ENCODE assay signal across 8 cellular contexts in the genomic region with DNA sequence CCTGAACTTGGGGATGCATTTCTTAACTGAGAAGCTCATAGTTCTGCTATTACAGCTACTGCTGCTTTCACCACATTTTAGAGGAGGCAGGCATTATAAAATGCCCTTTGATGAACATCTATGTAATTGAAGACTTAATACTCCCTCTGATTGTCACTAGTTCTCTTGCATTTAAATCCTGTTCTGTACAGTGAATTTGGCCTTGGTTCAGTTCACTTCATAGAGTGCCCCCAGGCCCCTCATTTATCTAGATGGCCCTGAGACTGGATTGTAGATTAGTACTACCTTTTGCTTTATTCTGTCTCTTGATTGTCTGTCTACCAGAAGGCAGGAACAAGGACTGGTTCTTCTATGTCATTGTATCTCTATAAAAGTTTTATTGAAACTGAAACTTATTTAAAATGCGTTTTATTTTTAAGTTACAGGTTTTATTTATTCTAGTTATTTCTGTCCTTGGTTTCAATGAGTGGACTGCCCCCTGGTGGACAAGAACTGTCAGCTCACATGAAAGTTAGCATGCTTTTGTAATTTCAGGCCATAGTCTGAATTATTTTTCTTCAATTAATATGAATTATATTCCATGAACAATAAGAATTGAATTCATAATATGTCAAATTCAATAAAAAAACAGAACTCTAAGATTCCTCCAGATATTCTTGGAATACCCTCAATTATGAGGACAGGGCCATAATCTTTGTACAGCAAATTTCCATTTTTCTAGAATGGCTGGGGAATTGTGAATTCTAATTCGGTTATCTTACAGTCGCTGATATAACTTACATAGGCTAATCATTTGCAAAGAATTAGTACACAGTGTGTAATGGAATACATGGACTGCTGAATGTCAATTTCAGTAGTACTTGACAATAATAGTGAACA. TPM values are rescaled to one million over a fixed set of nuclear protein-coding genes. Genes with fewer than 3 reads are reported as not detected.
DNase-seq lines count a peak whose midpoint lies in the region; ATAC-seq and TF ChIP-seq lines count a peak whose summit lies in the region.

No MANE protein-coding gene starts in this region.

- no peak overlapping the region for H3K27ac ChIP-seq in smooth muscle cell (ENCODE audit: low read depth)

- H3F3A ChIP-seq in Loucy (ENCODE audit: low read depth) (no peaks in the 10 kb centered on the region), smooth muscle cell (ENCODE audit: low read depth) (no peaks in the 10 kb centered on the region)

- 3% methylated on average over 3 of the region's 3 CpGs for WGBS in smooth muscle cell (ENCODE audit: low lambda C conversion rate)

- no peak overlapping the region for H3K4me2 ChIP-seq in Loucy (ENCODE audit: low read depth, low read length, poor library complexity, severe bottlenecking)
- no peak overlapping the region for H3K4me2 ChIP-seq in smooth muscle cell

- H2AFZ ChIP-seq in Loucy (ENCODE audit: low read length), result no peak overlapping the region
- H2AFZ ChIP-seq in smooth muscle cell (ENCODE audit: low read depth), result no peak overlapping the region

- H3K9me3 ChIP-seq in Loucy (ENCODE audit: insufficient read depth, low read depth, low read length) (no peaks in the 10 kb centered on the region), smooth muscle cell (replicated peaks; ENCODE audit: low read depth) (no peaks in the 10 kb centered on the region)

- no peak for ATAC-seq in GM18861 (IDR thresholded peaks at IDR 0.05; ENCODE audit: unreplicated experiment)

- TF ChIP-seq CTCF in Loucy (conservative IDR thresholded peaks at IDR 0.05; ENCODE audit: low read length) (peak; percentile 93), WI38 (IDR thresholded peaks at IDR 0.05; ENCODE audit: low read depth, low read length) (peak; percentile 64), fibroblast of the aortic adventitia (IDR thresholded peaks at IDR 0.05; ENCODE audit: insufficient read depth, low read length) (peak; percentile 87), smooth muscle cell (IDR thresholded peaks at IDR 0.05; ENCODE audit: borderline replicate concordance, insufficient read depth, poor library complexity, severe bottlenecking) (peak; percentile 95)

- H3K36me3 ChIP-seq in Loucy (ENCODE audit: insufficient read depth, low read length), result no peaks in the 10 kb centered on the region
- no peaks in the 10 kb centered on the region for H3K36me3 ChIP-seq in smooth muscle cell (ENCODE audit: low read depth)

- H4K20me1 ChIP-seq in Loucy (ENCODE audit: insufficient read depth, low read length, poor library complexity, severe bottlenecking), result no peaks in the 10 kb centered on the region
- no peaks in the 10 kb centered on the region for H4K20me1 ChIP-seq in smooth muscle cell (ENCODE audit: low read depth)

- DNase-seq in SKM-1 treated with dmso at 0.1 percent for 144 hours (lab: John Stamatoyannopoulos, UW; ENCODE audit: unreplicated experiment) (peak; percentile 28), SKM-1 (lab: John Stamatoyannopoulos, UW; ENCODE audit: unreplicated experiment) (no peak), fibroblast of the aortic adventitia (ENCODE audit: low read depth) (peak; percentile 77), smooth muscle cell (lab: John Stamatoyannopoulos, UW; ENCODE audit: unreplicated experiment) (no peak), SHP77 treated with DMSO at 0.1 percent for 48 hours (lab: John Stamatoyannopoulos, UW) (no peak)

- H3K4me3 ChIP-seq in Loucy (ENCODE audit: low read length, poor library complexity, severe bottlenecking), result no peak overlapping the region
- no peak overlapping the region for H3K4me3 ChIP-seq in WI38 (ENCODE audit: low read depth, low read length)
- H3K4me3 ChIP-seq in fibroblast of the aortic adventitia (ENCODE audit: low read depth, low read length), result no peak overlapping the region
- no peak overlapping the region for H3K4me3 ChIP-seq in smooth muscle cell

- H3K4me1 ChIP-seq in Loucy (ENCODE audit: insufficient read depth, low read length, poor library complexity, severe bottlenecking), result no peaks in the 10 kb centered on the region
- no peaks in the 10 kb centered on the region for H3K4me1 ChIP-seq in smooth muscle cell (ENCODE audit: low read depth)

- H3K9me2 ChIP-seq in Loucy (replicated peaks; ENCODE audit: low read depth, low read length), result no peaks in the 10 kb centered on the region

- no peaks in the 10 kb centered on the region for H3K79me2 ChIP-seq in Loucy (ENCODE audit: insufficient read depth, low read length)
- no peaks in the 10 kb centered on the region for H3K79me2 ChIP-seq in smooth muscle cell (ENCODE audit: low read depth)

- H3K9ac ChIP-seq in Loucy (ENCODE audit: low read depth, low read length, poor library complexity, severe bottlenecking), result no peak overlapping the region
- no peak overlapping the region for H3K9ac ChIP-seq in smooth muscle cell (ENCODE audit: low read depth)

- H3K27me3 ChIP-seq in Loucy (ENCODE audit: insufficient read depth, low read length, poor library complexity, severe bottlenecking) (no peaks in the 10 kb centered on the region), smooth muscle cell (ENCODE audit: low read depth) (peaks cover 66% of the 10 kb centered on the region)

RNA-seq across cellular contexts. Expression of a gene that starts 47.2 kb away (rescaled TPM):
- 64.4 and 164 TPM in 2 replicates for total RNA-seq in fibroblast of the aortic adventitia (ENCODE audit: low replicate concordance)
- 52.9 and 75.3 TPM in 2 replicates for total RNA-seq in smooth muscle cell
- 20.8 and 25.4 TPM in 2 replicates for polyA plus RNA-seq in smooth muscle cell

Comparison
In these comparisons a context has a peak if more than half of its experiments do, and no peak if none do; other contexts are left out.
1. DNase-seq: peak in SKM-1 treated with dmso at 0.1 percent for 144 hours (single experiment) and fibroblast of the aortic adventitia (single experiment); none in SKM-1 (single experiment), smooth muscle cell (single experiment) and SHP77 treated with DMSO at 0.1 percent for 48 hours (single experiment).
2. Peak in every context shown above with its lines, with median percentiles within 50 percentile points of each other: CTCF ChIP-seq.